33 cellular contexts compared by ENCODE assay signal in the genomic region with DNA sequence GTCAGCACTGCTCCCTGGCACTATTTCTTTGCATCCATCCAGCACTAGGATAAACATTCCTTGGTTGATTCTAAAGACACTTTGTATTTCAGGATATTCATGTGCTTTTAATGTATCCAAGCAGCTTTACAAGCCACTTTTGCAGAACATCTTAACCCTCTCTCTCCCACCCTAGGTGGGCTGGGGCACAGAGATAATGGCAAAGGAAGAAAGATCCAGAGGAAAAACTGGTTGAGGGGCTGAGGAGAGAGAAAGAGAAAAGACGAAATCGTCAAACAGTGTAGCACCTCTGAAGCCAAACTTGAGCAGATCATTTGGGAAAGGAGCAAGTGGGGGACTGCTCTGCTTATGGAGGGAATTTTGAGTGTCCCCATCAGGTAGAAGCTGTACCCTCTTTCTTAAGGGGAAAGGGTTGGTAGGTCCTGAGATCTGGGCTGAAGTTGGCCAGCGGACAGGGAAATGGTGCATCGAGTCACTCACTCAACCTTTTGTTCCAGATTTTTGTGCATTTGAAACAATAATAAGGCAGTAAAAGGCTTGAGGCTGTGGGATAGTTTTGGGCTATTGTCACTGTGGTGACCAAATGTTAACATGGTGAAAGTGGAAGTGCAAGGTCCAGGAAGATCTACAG. TPM values are rescaled to one million over a fixed set of nuclear protein-coding genes. Genes with fewer than 3 reads are reported as not detected.
DNase-seq lines count a peak whose midpoint lies in the region; ATAC-seq and TF ChIP-seq lines count a peak whose summit lies in the region.
"Had no signal": no experiment of that assay in that cellular context is flagged by ENCODE, and none has a peak within 500 bp of the region (broad histone marks: within the 10 kb centered on the region; RNA-seq: fewer than 3 reads in every experiment).

No MANE protein-coding gene starts in this region.

- no peaks in the 10 kb centered on the region for H3K79me2 ChIP-seq in SK-N-SH (ENCODE audit: insufficient read depth)

- H3K4me1 ChIP-seq in SK-N-SH (ENCODE audit: control insufficient read depth in 1 of 2, insufficient read depth in 2 of 2, low read depth in 1 of 2, low read length in 1 of 2) (peaks cover 0 to 7% of the 10 kb centered on the region in 2 experiments; a peak in 1 of 4 replicates), mucosa of rectum (ENCODE audit: control insufficient read depth in 2 of 2, insufficient read depth in 2 of 2, low read length in 2 of 2) (peaks cover 19 to 50% of the 10 kb centered on the region in 2 donors)
- H3K4me1 ChIP-seq: SJCRH30 had no signal

- ATAC-seq in SK-N-SH treated with all-trans-retinoic acid at 6 μM for 48 hours: no peak
- ATAC-seq in stimulated activated naive B cell treated with anti-CD40 and anti-IgM and Interleukin-4, amounts not matched to agents 10 μg/mL and 1 μg/mL and 100 μg/mL, for 72 hours (replicated peaks): no peak
- ATAC-seq in left cardiac atrium: no peak
- ATAC-seq in activated CD4-positive, alpha-beta T cell treated with anti-CD3 and anti-CD28 coated beads for 36 hours: no peak
- ATAC-seq: activated CD4-positive, CD25-positive, alpha-beta regulatory T cell treated with anti-CD3 and anti-CD28 coated beads, Interleukin-2, amount 50 U/mL, for 24 hours; activated CD8-positive, alpha-beta T cell treated with anti-CD3 and anti-CD28 coated beads for 36 hours; effector memory CD8-positive, alpha-beta T cell; gastroesophageal sphincter; left ventricle myocardium superior had no signal

- no peak for TF ChIP-seq CTCF in SK-N-SH (IDR thresholded peaks at IDR 0.05)

- H3K9ac ChIP-seq in SK-N-SH (no peak overlapping the region), mucosa of rectum (ENCODE audit: low read depth in 1 of 2, low read length in 2 of 2) (peak overlapping the region; percentile 92 to 94)

- peaks cover 93% of the 10 kb centered on the region for H3K27me3 ChIP-seq in SK-N-SH (ENCODE audit: insufficient read depth)
- peaks cover 10 to 30% of the 10 kb centered on the region in 2 donors for H3K27me3 ChIP-seq in mucosa of rectum (ENCODE audit: control insufficient read depth in 2 of 2, insufficient read depth in 2 of 2, low read length in 2 of 2)
- H3K27me3 ChIP-seq: SJCRH30 had no signal

- H3K36me3 ChIP-seq in SK-N-SH (replicated peaks in 1 of 2; ENCODE audit: control insufficient read depth in 1 of 2, insufficient read depth in 2 of 2, low read length in 1 of 2): no peaks in the 10 kb centered on the region
- no peaks in the 10 kb centered on the region for H3K36me3 ChIP-seq in mucosa of rectum (ENCODE audit: control insufficient read depth in 2 of 2, insufficient read depth in 2 of 2, low read length in 2 of 2)
- H3K36me3 ChIP-seq: ascending aorta, cardiac muscle cell, esophagus squamous epithelium, gastroesophageal sphincter, sigmoid colon, SJCRH30 had no signal

- no peaks in the 10 kb centered on the region for H3K9me2 ChIP-seq in SK-N-SH

- H3K9me3 ChIP-seq in SK-N-SH (no peaks in the 10 kb centered on the region), mucosa of rectum (ENCODE audit: control insufficient read depth in 2 of 2, low read length in 2 of 2) (no peaks in the 10 kb centered on the region)
- H3K9me3 ChIP-seq: ascending aorta, esophagus squamous epithelium, gastroesophageal sphincter, sigmoid colon, SJCRH30, testis had no signal

- H3K9me3 Mint-ChIP-seq in stimulated activated naive B cell treated with anti-CD40 and anti-IgM and Interleukin-4, amounts not matched to agents 10 μg/mL and 1 μg/mL and 100 μg/mL, for 72 hours: no peaks in the 10 kb centered on the region
- no peaks in the 10 kb centered on the region for H3K9me3 Mint-ChIP-seq in activated CD4-positive, alpha-beta T cell treated with anti-CD3 and anti-CD28 coated beads for 36 hours (ENCODE audit: low read depth)
- H3K9me3 Mint-ChIP-seq: activated CD8-positive, alpha-beta T cell treated with anti-CD3 and anti-CD28 coated beads for 36 hours; activated naive CD8-positive, alpha-beta T cell treated with anti-CD3 and anti-CD28 coated beads, Interleukin-2, amount 10 ng/mL, durations not matched to agents 7 days and 5 days; effector memory CD8-positive, alpha-beta T cell had no signal

- peaks cover 6% of the 10 kb centered on the region; the same call in 1 of the 2 replicates for H4K20me1 ChIP-seq in SK-N-SH (ENCODE audit: insufficient read depth)

- H3K4me2 ChIP-seq in SK-N-SH: no peak overlapping the region

- no peak overlapping the region for H2AFZ ChIP-seq in SK-N-SH (ENCODE audit: low read depth)

- peaks cover 0 to 5% of the 10 kb centered on the region in 2 donors for H3K36me3 Mint-ChIP-seq in stimulated activated naive B cell treated with anti-CD40 and anti-IgM and Interleukin-4, amounts not matched to agents 10 μg/mL and 1 μg/mL and 100 μg/mL, for 72 hours
- no peaks in the 10 kb centered on the region for H3K36me3 Mint-ChIP-seq in activated CD4-positive, alpha-beta T cell treated with anti-CD3 and anti-CD28 coated beads for 36 hours (ENCODE audit: low read depth)

- TF ChIP-seq EP300 in SK-N-SH (IDR thresholded peaks at IDR 0.05; ENCODE audit: borderline replicate concordance in 1 of 2, low read depth in 1 of 2, low read length in 1 of 2): no peak

- H3K27me3 Mint-ChIP-seq in stimulated activated naive B cell treated with anti-CD40 and anti-IgM and Interleukin-4, amounts not matched to agents 10 μg/mL and 1 μg/mL and 100 μg/mL, for 72 hours: peaks cover 87 to 95% of the 10 kb centered on the region in 2 donors
- peaks cover 77% of the 10 kb centered on the region for H3K27me3 Mint-ChIP-seq in activated CD4-positive, alpha-beta T cell treated with anti-CD3 and anti-CD28 coated beads for 36 hours

- DNase-seq in SK-N-SH (no peak), ecto neural progenitor cell (ENCODE audit: low spot score) (peak; percentile 38), kidney glomerular epithelial cell (lab: John Stamatoyannopoulos, UW) (no peak), left cardiac atrium (no peak)
- DNase-seq in stimulated activated naive B cell treated with anti-CD40 and anti-IgM and Interleukin-4, amounts not matched to agents 10 μg/mL and 1 μg/mL and 100 μg/mL, for 72 hours: no peak
- no peak for DNase-seq in activated CD4-positive, alpha-beta T cell treated with anti-CD3 and anti-CD28 coated beads for 36 hours
- DNase-seq: activated CD8-positive, alpha-beta T cell treated with anti-CD3 and anti-CD28 coated beads for 36 hours; activated effector memory CD4-positive, alpha-beta T cell treated with anti-CD3 and anti-CD28 coated beads, Interleukin-2, amount 50 U/mL, for 16 hours; activated T-cell treated with anti-CD3 and anti-CD28 coated beads for 4 hours; CD4-positive, CD25-positive, alpha-beta regulatory T cell; effector memory CD8-positive, alpha-beta T cell; esophagus squamous epithelium; hippocampal formation; IMR-90; left ventricle myocardium superior; NCI-H1092; NCI-H1694 treated with DMSO at 0.1 percent for 48 hours; sigmoid colon; SJCRH30; stimulated activated naive CD4-positive, alpha-beta T cell; testis had no signal

- H3K4me3 Mint-ChIP-seq in stimulated activated naive B cell treated with anti-CD40 and anti-IgM and Interleukin-4, amounts not matched to agents 10 μg/mL and 1 μg/mL and 100 μg/mL, for 72 hours: no peak overlapping the region
- no peak overlapping the region for H3K4me3 Mint-ChIP-seq in activated CD4-positive, alpha-beta T cell treated with anti-CD3 and anti-CD28 coated beads for 36 hours
- H3K4me3 Mint-ChIP-seq: activated CD8-positive, alpha-beta T cell treated with anti-CD3 and anti-CD28 coated beads for 36 hours; activated naive CD8-positive, alpha-beta T cell treated with anti-CD3 and anti-CD28 coated beads, Interleukin-2, amount 10 ng/mL, durations not matched to agents 7 days and 5 days had no signal

- H3K4me3 ChIP-seq in SK-N-SH (ENCODE audit: low read depth in 2 of 2, low read length in 1 of 2): no peak overlapping the region
- peak overlapping the region; percentile 89 to 92 for H3K4me3 ChIP-seq in mucosa of rectum (ENCODE audit: low read length in 2 of 2)
- H3K4me3 ChIP-seq: cardiac muscle cell, gastroesophageal sphincter, SJCRH30, testis had no signal

- peak overlapping the region; percentile 33 for H3K27ac Mint-ChIP-seq in stimulated activated naive B cell treated with anti-CD40 and anti-IgM and Interleukin-4, amounts not matched to agents 10 μg/mL and 1 μg/mL and 100 μg/mL, for 72 hours
- no peak overlapping the region for H3K27ac Mint-ChIP-seq in activated CD4-positive, alpha-beta T cell treated with anti-CD3 and anti-CD28 coated beads for 36 hours
- H3K27ac Mint-ChIP-seq: activated CD8-positive, alpha-beta T cell treated with anti-CD3 and anti-CD28 coated beads for 36 hours; activated naive CD8-positive, alpha-beta T cell treated with anti-CD3 and anti-CD28 coated beads, Interleukin-2, amount 10 ng/mL, durations not matched to agents 7 days and 5 days; effector memory CD8-positive, alpha-beta T cell had no signal

- TF ChIP-seq RAD21 in SK-N-SH (IDR thresholded peaks at IDR 0.05; ENCODE audit: low read length): no peak

- POLR2A ChIA-PET in SK-N-SH (lab: Yijun Ruan, JAX): no interaction called here
- POLR2A ChIA-PET in activated CD4-positive, alpha-beta T cell treated with anti-CD3 and anti-CD28 coated beads for 36 hours (lab: Charles Lee): no interaction called here

- WGBS in SK-N-SH (ENCODE audit: low lambda C conversion rate): 14% methylated on average over 4 of the region's 4 CpGs

- CTCF ChIA-PET in SK-N-SH (lab: Yijun Ruan, JAX): interaction anchor here (0.9 to 7.3 kb wide), 13 partner anchors 9 to 892 kb away, joined by 3 to 37 read pairs (median 4); no protein-coding TSS in a partner anchor
- CTCF ChIA-PET in activated CD4-positive, alpha-beta T cell treated with anti-CD3 and anti-CD28 coated beads for 36 hours (lab: Charles Lee): interaction anchor here (1.0 to 1.5 kb wide), 4 partner anchors 8 to 44 kb away, joined by 3 to 6 read pairs (median 4); partner anchors contain the start of gene HOXA11

- intact Hi-C loops in left cardiac atrium (cut with DNase I): loop anchor here in 1 of 2 donors (10.0 kb wide), 3 partner anchors 371 to 891 kb away; no protein-coding TSS in a partner anchor
- intact Hi-C loops in activated CD4-positive, alpha-beta T cell treated with anti-CD3 and anti-CD28 coated beads for 36 hours (cut with DNase I, micrococcal nuclease): loop anchor here (2.0 to 5.0 kb wide), 2 partner anchors 37 to 41 kb away; partner anchors contain the start of gene HOXA9 (in 1 of the 2)

- H3K4me1 Mint-ChIP-seq in stimulated activated naive B cell treated with anti-CD40 and anti-IgM and Interleukin-4, amounts not matched to agents 10 μg/mL and 1 μg/mL and 100 μg/mL, for 72 hours: peaks cover 37 to 50% of the 10 kb centered on the region in 2 donors
- H3K4me1 Mint-ChIP-seq in activated CD4-positive, alpha-beta T cell treated with anti-CD3 and anti-CD28 coated beads for 36 hours: peaks cover 29% of the 10 kb centered on the region

- H3F3A ChIP-seq in SK-N-SH (replicated peaks; ENCODE audit: insufficient read depth): no peaks in the 10 kb centered on the region

- no peak overlapping the region for H3K27ac ChIP-seq in SK-N-SH (ENCODE audit: low read depth in 2 of 2, low read length in 1 of 2)
- peak overlapping the region; percentile 95 to 97 for H3K27ac ChIP-seq in mucosa of rectum (ENCODE audit: low read depth in 2 of 2, low read length in 2 of 2)
- H3K27ac ChIP-seq: 22Rv1, ascending aorta, cardiac muscle cell, coronary artery, esophagus squamous epithelium, gastroesophageal sphincter, SJCRH30, testis had no signal

RNA-seq across cellular contexts. Expression of gene HOXA13, which starts 4.2 kb away (rescaled TPM):
- not detected in 2 replicates for polyA plus RNA-seq in SK-N-SH (2012; rRNA removed)
- polyA plus RNA-seq in SK-N-SH (2012; cell fraction: cytosol; rRNA removed): not detected in 2 replicates
- not detected in 2 replicates for polyA plus RNA-seq in SK-N-SH (2012; cell fraction: nucleus; rRNA removed)
- total RNA-seq in left cardiac atrium: not detected
- total RNA-seq in activated CD4-positive, alpha-beta T cell treated with anti-CD3 and anti-CD28 coated beads for 36 hours: not detected
- total RNA-seq: activated CD8-positive, alpha-beta T cell treated with anti-CD3 and anti-CD28 coated beads for 36 hours; activated naive CD8-positive, alpha-beta T cell treated with anti-CD3 and anti-CD28 coated beads, Interleukin-2, amount 10 ng/mL, durations not matched to agents 7 days and 5 days; ascending aorta; cardiac muscle cell; CD4-positive, CD25-positive, alpha-beta regulatory T cell; esophagus squamous epithelium; IMR-90; left ventricle myocardium superior; T-helper 1 cell treated with Interleukin-12 subunit alpha and Interleukin-12 subunit beta and Interleukin-4 antibody, amounts not matched to agents 30 ng/mL and 1 ng/mL, for 36 hours; testis had no signal
- polyA plus RNA-seq: cardiac muscle cell; CD4-positive, CD25-positive, alpha-beta regulatory T cell; IMR-90; neural cell had no signal

RNA-seq across cellular contexts. Expression of gene HOXA11, which starts 19.0 kb away (rescaled TPM):
- not detected in 2 replicates for polyA plus RNA-seq in SK-N-SH (2012; rRNA removed)
- polyA plus RNA-seq in SK-N-SH (2012; cell fraction: cytosol; rRNA removed): not detected in 2 replicates
- polyA plus RNA-seq in SK-N-SH (2012; cell fraction: nucleus; rRNA removed): not detected in 2 replicates
- total RNA-seq in left cardiac atrium: not detected
- total RNA-seq in activated CD4-positive, alpha-beta T cell treated with anti-CD3 and anti-CD28 coated beads for 36 hours: not detected
- total RNA-seq: activated naive CD8-positive, alpha-beta T cell treated with anti-CD3 and anti-CD28 coated beads, Interleukin-2, amount 10 ng/mL, durations not matched to agents 7 days and 5 days; ascending aorta; cardiac muscle cell; CD4-positive, CD25-positive, alpha-beta regulatory T cell; esophagus squamous epithelium; IMR-90; left ventricle myocardium superior; T-helper 1 cell treated with Interleukin-12 subunit alpha and Interleukin-12 subunit beta and Interleukin-4 antibody, amounts not matched to agents 30 ng/mL and 1 ng/mL, for 36 hours had no signal
- polyA plus RNA-seq: cardiac muscle cell; CD4-positive, CD25-positive, alpha-beta regulatory T cell; neural cell had no signal

RNA-seq across cellular contexts. Expression of gene HOXA10, which starts 30.0 kb away (rescaled TPM):
- not detected in 2 replicates for polyA plus RNA-seq in SK-N-SH (2012; rRNA removed)
- polyA plus RNA-seq in SK-N-SH (2012; cell fraction: cytosol; rRNA removed): not detected in 2 replicates
- polyA plus RNA-seq in SK-N-SH (2012; cell fraction: nucleus; rRNA removed): not detected in 2 replicates
- total RNA-seq in left cardiac atrium: under 1 TPM; 0.10 to 0.21 TPM
- total RNA-seq in activated CD4-positive, alpha-beta T cell treated with anti-CD3 and anti-CD28 coated beads for 36 hours: not detected
- total RNA-seq: activated CD8-positive, alpha-beta T cell treated with anti-CD3 and anti-CD28 coated beads for 36 hours; activated naive CD8-positive, alpha-beta T cell treated with anti-CD3 and anti-CD28 coated beads, Interleukin-2, amount 10 ng/mL, durations not matched to agents 7 days and 5 days; ascending aorta; cardiac muscle cell; esophagus squamous epithelium; left ventricle myocardium superior; T-helper 1 cell treated with Interleukin-12 subunit alpha and Interleukin-12 subunit beta and Interleukin-4 antibody, amounts not matched to agents 30 ng/mL and 1 ng/mL, for 36 hours had no signal
- polyA plus RNA-seq: cardiac muscle cell; CD4-positive, CD25-positive, alpha-beta regulatory T cell; neural cell had no signal

RNA-seq across cellular contexts. Expression of gene EVX1, which starts 38.5 kb away (rescaled TPM):
- not detected in 2 replicates for polyA plus RNA-seq in SK-N-SH (2012; rRNA removed)
- not detected in 2 replicates for polyA plus RNA-seq in SK-N-SH (2012; cell fraction: cytosol; rRNA removed)
- polyA plus RNA-seq in SK-N-SH (2012; cell fraction: nucleus; rRNA removed): 0.01 TPM in 1 of 2 replicates, not detected in the other
- total RNA-seq in left cardiac atrium: not detected
- not detected for total RNA-seq in activated CD4-positive, alpha-beta T cell treated with anti-CD3 and anti-CD28 coated beads for 36 hours
- total RNA-seq: activated CD8-positive, alpha-beta T cell treated with anti-CD3 and anti-CD28 coated beads for 36 hours; activated naive CD8-positive, alpha-beta T cell treated with anti-CD3 and anti-CD28 coated beads, Interleukin-2, amount 10 ng/mL, durations not matched to agents 7 days and 5 days; ascending aorta; cardiac muscle cell; CD4-positive, CD25-positive, alpha-beta regulatory T cell; esophagus squamous epithelium; gastroesophageal sphincter; H4; IMR-90; left ventricle myocardium superior; sigmoid colon; SJCRH30; T-helper 1 cell treated with Interleukin-12 subunit alpha and Interleukin-12 subunit beta and Interleukin-4 antibody, amounts not matched to agents 30 ng/mL and 1 ng/mL, for 36 hours had no signal
- polyA plus RNA-seq: cardiac muscle cell; CD4-positive, CD25-positive, alpha-beta regulatory T cell; IMR-90; neural cell had no signal

RNA-seq across cellular contexts. Expression of gene HOXA9, which starts 38.7 kb away (rescaled TPM):
- not detected in 2 replicates for polyA plus RNA-seq in SK-N-SH (2012; rRNA removed)
- polyA plus RNA-seq in SK-N-SH (2012; cell fraction: cytosol; rRNA removed): not detected in 2 replicates
- polyA plus RNA-seq in SK-N-SH (2012; cell fraction: nucleus; rRNA removed): not detected in 2 replicates
- total RNA-seq in left cardiac atrium: not detected
- not detected for total RNA-seq in activated CD4-positive, alpha-beta T cell treated with anti-CD3 and anti-CD28 coated beads for 36 hours
- total RNA-seq: activated CD8-positive, alpha-beta T cell treated with anti-CD3 and anti-CD28 coated beads for 36 hours; activated naive CD8-positive, alpha-beta T cell treated with anti-CD3 and anti-CD28 coated beads, Interleukin-2, amount 10 ng/mL, durations not matched to agents 7 days and 5 days; ascending aorta; cardiac muscle cell; left ventricle myocardium superior; T-helper 1 cell treated with Interleukin-12 subunit alpha and Interleukin-12 subunit beta and Interleukin-4 antibody, amounts not matched to agents 30 ng/mL and 1 ng/mL, for 36 hours had no signal
- polyA plus RNA-seq: cardiac muscle cell, neural cell had no signal

Comparison
In these comparisons a context has a peak if more than half of its experiments do, and no peak if none do; other contexts are left out.
1. H3K27ac ChIP-seq: peak in mucosa of rectum (2 of 2); none in SK-N-SH (0 of 2).
2. H3K4me3 ChIP-seq: peak in mucosa of rectum (2 of 2); none in SK-N-SH (0 of 2).